In genomic region chr12:53184828-53185227, GRCh38 we compare ENCODE assay signal across 26 cellular contexts. TPM values are rescaled to one million over a fixed set of nuclear protein-coding genes. Genes with fewer than 3 reads are reported as not detected.
DNase-seq lines count a peak whose midpoint lies in the region; ATAC-seq, FAIRE-seq and TF ChIP-seq lines count a peak whose summit lies in the region.
"Had no signal": no experiment of that assay in that cellular context is flagged by ENCODE, and none has a peak within 500 bp of the region (broad histone marks: within the 10 kb centered on the region; RNA-seq: fewer than 3 reads in every experiment).

No MANE protein-coding gene starts in this region.

- H3K79me2 ChIP-seq in neural cell (replicated peaks; ENCODE audit: insufficient read depth, low read length), result peaks cover 33% of the 10 kb centered on the region

- H3K4me1 Mint-ChIP-seq in activated naive CD4-positive, alpha-beta T cell treated with anti-CD3 and anti-CD28 coated beads for 36 hours (ENCODE audit: low read depth), result peaks cover 45% of the 10 kb centered on the region

- peak overlapping the region; percentile 93 for H3K4me3 ChIP-seq in neural cell (ENCODE audit: low read length)
- H3K4me3 ChIP-seq: esophagus squamous epithelium, K562, lower lobe of right lung, psoas muscle, testis had no signal

- no peaks in the 10 kb centered on the region for H3K9me3 ChIP-seq in neural cell (ENCODE audit: low read length)
- H3K9me3 ChIP-seq: esophagus squamous epithelium, gastroesophageal sphincter, lower lobe of right lung, neutrophil, psoas muscle, testis had no signal

- peaks cover 41% of the 10 kb centered on the region for H3K36me3 Mint-ChIP-seq in activated naive CD4-positive, alpha-beta T cell treated with anti-CD3 and anti-CD28 coated beads for 36 hours (ENCODE audit: low read depth)
- peaks cover 32 to 33% of the 10 kb centered on the region in 2 donors for H3K36me3 Mint-ChIP-seq in activated naive CD4-positive, alpha-beta T cell treated with anti-CD3 and anti-CD28 coated beads, Interleukin-2, amount 50 U/mL, for 72 hours

- FAIRE-seq in GM12892 (lab: Jason Lieb, UNC), result no peak
- FAIRE-seq: K562, keratinocyte had no signal

- H2AFZ ChIP-seq in neural cell (ENCODE audit: low read depth, low read length), result no peak overlapping the region

- H3K27me3 ChIP-seq in neural cell (ENCODE audit: insufficient read depth, low read depth, low read length), result no peaks in the 10 kb centered on the region
- H3K27me3 ChIP-seq: esophagus squamous epithelium, gastroesophageal sphincter, neutrophil, testis had no signal

- H3K27ac ChIP-seq in neural cell (ENCODE audit: low read length), result no peak overlapping the region
- H3K27ac ChIP-seq: esophagus squamous epithelium, lower lobe of right lung, neutrophil, psoas muscle, testis had no signal

- no peak for DNase-seq in activated naive CD4-positive, alpha-beta T cell treated with anti-CD3 and anti-CD28 coated beads for 36 hours
- DNase-seq in activated naive CD4-positive, alpha-beta T cell (lab: John Stamatoyannopoulos, UW), result no peak
- DNase-seq in GM12892 (ENCODE audit: insufficient read length) (no peak), GM10266 (ENCODE audit: extremely low spot score) (no peak), epidermal melanocyte (ENCODE audit: insufficient read length, low spot score) (no peak)
- no peak for DNase-seq in activated naive CD4-positive, alpha-beta T cell treated with anti-CD3 and anti-CD28 coated beads, Interleukin-2, amount 50 U/mL, for 72 hours (ENCODE audit: low spot score in 2 of 2)
- DNase-seq: activated effector memory CD4-positive, alpha-beta T cell treated with Interleukin-2 at 50 U/mL for 16 hours; cerebellar nuclear complex; DMS79; esophagus squamous epithelium; lower lobe of right lung; MM.1S; NCI-H1436 treated with DMSO at 0.1 percent for 48 hours; NCI-H510A; NK-92 treated with Interleukin-12 subunit alpha and Interleukin-12 subunit beta, amount 100 ng/mL, for 24 hours; psoas muscle; T-helper 2 cell; testis had no signal

- H3K36me3 ChIP-seq in neural cell (ENCODE audit: insufficient read depth, low read length), result peaks cover 16% of the 10 kb centered on the region

- H3K27ac Mint-ChIP-seq in activated naive CD4-positive, alpha-beta T cell treated with anti-CD3 and anti-CD28 coated beads for 36 hours, result peak overlapping the region; percentile 50
- H3K27ac Mint-ChIP-seq in activated naive CD4-positive, alpha-beta T cell treated with anti-CD3 and anti-CD28 coated beads, Interleukin-2, amount 50 U/mL, for 72 hours, result peak overlapping the region; percentile 54 to 77

- TF ChIP-seq RAD21 in neural cell (conservative IDR thresholded peaks at IDR 0.05), result no peak

- no peaks in the 10 kb centered on the region for H3F3A ChIP-seq in neural cell (ENCODE audit: insufficient read depth, low read length, poor library complexity, severe bottlenecking)

- no peak for TF ChIP-seq EP300 in neural cell (conservative IDR thresholded peaks at IDR 0.05; ENCODE audit: poor library complexity, severe bottlenecking)

- CTCF ChIA-PET in activated naive CD4-positive, alpha-beta T cell treated with anti-CD3 and anti-CD28 coated beads for 36 hours (lab: Charles Lee), result interaction anchor here (0.6 to 3.2 kb wide), 8 partner anchors 10 to 324 kb away, joined by 3 to 13 read pairs (median 4); no protein-coding TSS in a partner anchor

- H3K9me3 Mint-ChIP-seq in activated naive CD4-positive, alpha-beta T cell treated with anti-CD3 and anti-CD28 coated beads for 36 hours, result no peaks in the 10 kb centered on the region
- no peaks in the 10 kb centered on the region for H3K9me3 Mint-ChIP-seq in activated naive CD4-positive, alpha-beta T cell treated with anti-CD3 and anti-CD28 coated beads, Interleukin-2, amount 50 U/mL, for 72 hours

- no peak overlapping the region for H3K4me3 Mint-ChIP-seq in activated naive CD4-positive, alpha-beta T cell treated with anti-CD3 and anti-CD28 coated beads for 36 hours

- H3K27me3 Mint-ChIP-seq in activated naive CD4-positive, alpha-beta T cell treated with anti-CD3 and anti-CD28 coated beads for 36 hours (ENCODE audit: low read depth), result no peaks in the 10 kb centered on the region

- no peaks in the 10 kb centered on the region for H3K9me2 ChIP-seq in neural cell (ENCODE audit: insufficient read depth, low read length)

- no peak for ATAC-seq in activated naive CD4-positive, alpha-beta T cell treated with anti-CD3 and anti-CD28 coated beads, Interleukin-2, amount 50 U/mL, for 72 hours
- no peak for ATAC-seq in GM21786 (IDR thresholded peaks at IDR 0.05; ENCODE audit: unreplicated experiment)
- ATAC-seq: gastroesophageal sphincter, HCT116, K562, lower lobe of right lung, Panc1, psoas muscle had no signal

- intact Hi-C loops in activated naive CD4-positive, alpha-beta T cell treated with anti-CD3 and anti-CD28 coated beads for 36 hours (cut with micrococcal nuclease), result loop anchor here (5.0 to 10.0 kb wide), 3 partner anchors 138 to 490 kb away; partner anchors contain the start of genes ATP5MC2 and PCBP2

- no peak overlapping the region for H3K9ac ChIP-seq in neural cell (ENCODE audit: low read length)

- TF ChIP-seq CTCF in neural cell (IDR thresholded peaks at IDR 0.05; ENCODE audit: poor library complexity, severe bottlenecking) (no peak), GM10266 (IDR thresholded peaks at IDR 0.05; ENCODE audit: control insufficient read depth, insufficient read depth, low read depth, missing control alignments) (no peak)

- no peak overlapping the region for H3K4me2 ChIP-seq in neural cell (ENCODE audit: low read length)

- 0 out of 2 replicates have a peak, but pooled peaks have one; percentile 3 for TF ChIP-seq POLR2A in GM12892 (IDR thresholded peaks at IDR 0.05; ENCODE audit: low read depth, low read length)

- no peaks in the 10 kb centered on the region for H4K20me1 ChIP-seq in neural cell (ENCODE audit: insufficient read depth)

TF ChIP-seq in neural cell, 6 proteins besides CTCF, POLR2A, EP300 and RAD21:
- no peak for TF ChIP-seq TAF1 (IDR thresholded peaks at IDR 0.05; ENCODE audit: low read depth)
- no peak for TF ChIP-seq MXI1 (conservative IDR thresholded peaks at IDR 0.05; ENCODE audit: poor library complexity, severe bottlenecking)
- no peak for TF ChIP-seq POLR2AphosphoS5 (IDR thresholded peaks at IDR 0.05)
- no peak for TF ChIP-seq SMC3 (conservative IDR thresholded peaks at IDR 0.05; ENCODE audit: poor library complexity)
- TF ChIP-seq REST (IDR thresholded peaks at IDR 0.05; ENCODE audit: borderline replicate concordance), result no peak
- TF ChIP-seq EZH2 (IDR thresholded peaks at IDR 0.05; ENCODE audit: borderline replicate concordance, insufficient read depth, low read length, poor library complexity, severe bottlenecking), result no peak

RNA-seq across cellular contexts. Expression of gene CSAD, which starts 4.1 kb away (rescaled TPM):
- total RNA-seq in activated naive CD4-positive, alpha-beta T cell treated with anti-CD3 and anti-CD28 coated beads for 36 hours, result 10 to 100 TPM; 31.5 to 32.3 TPM
- polyA plus RNA-seq in GM12892 (2012; ENCODE audit: missing spikeins), result 14.2 TPM
- total RNA-seq in activated naive CD4-positive, alpha-beta T cell treated with anti-CD3 and anti-CD28 coated beads, Interleukin-2, amount 50 U/mL, for 72 hours, result 10 to 100 TPM; 24.4 to 55.8 TPM
- polyA plus RNA-seq in neural cell, result 41.9 and 51.6 TPM in 2 replicates
- polyA minus RNA-seq in neural cell, result 9.5 and 15.3 TPM in 2 replicates

RNA-seq across cellular contexts. Expression of gene ZNF740, which starts 4.3 kb away (rescaled TPM):
- total RNA-seq in activated naive CD4-positive, alpha-beta T cell treated with anti-CD3 and anti-CD28 coated beads for 36 hours, result 10 to 100 TPM; 40.4 to 42.0 TPM
- polyA plus RNA-seq in GM12892 (2012; ENCODE audit: missing spikeins), result 13.7 TPM
- total RNA-seq in activated naive CD4-positive, alpha-beta T cell treated with anti-CD3 and anti-CD28 coated beads, Interleukin-2, amount 50 U/mL, for 72 hours, result 10 to 100 TPM; 36.8 to 43.2 TPM
- polyA plus RNA-seq in neural cell, result 24.3 and 25.9 TPM in 2 replicates
- 33.1 and 38.9 TPM in 2 replicates for polyA minus RNA-seq in neural cell

RNA-seq across cellular contexts. Expression of gene ITGB7, which starts 22.2 kb away (rescaled TPM):
- total RNA-seq in activated naive CD4-positive, alpha-beta T cell treated with anti-CD3 and anti-CD28 coated beads for 36 hours, result 10 to 100 TPM; 32.3 to 32.5 TPM
- 103 TPM for polyA plus RNA-seq in GM12892 (2012; ENCODE audit: missing spikeins)
- 10 to 100 TPM; 71.4 to 76.3 TPM for total RNA-seq in activated naive CD4-positive, alpha-beta T cell treated with anti-CD3 and anti-CD28 coated beads, Interleukin-2, amount 50 U/mL, for 72 hours
- polyA plus RNA-seq in neural cell, result 0.26 TPM in 1 of 2 replicates, not detected in the other
- polyA minus RNA-seq in neural cell, result not detected in 2 replicates

RNA-seq across cellular contexts. Expression of gene RARG, which starts 47.2 kb away (rescaled TPM):
- total RNA-seq in activated naive CD4-positive, alpha-beta T cell treated with anti-CD3 and anti-CD28 coated beads for 36 hours, result 1 to 10 TPM; 4.0 to 4.6 TPM
- polyA plus RNA-seq in GM12892 (2012; ENCODE audit: missing spikeins), result 1.9 TPM
- total RNA-seq in activated naive CD4-positive, alpha-beta T cell treated with anti-CD3 and anti-CD28 coated beads, Interleukin-2, amount 50 U/mL, for 72 hours, result 10 to 100 TPM; 15.5 to 23.5 TPM
- 0.61 and 1.0 TPM in 2 replicates for polyA plus RNA-seq in neural cell
- polyA minus RNA-seq in neural cell, result 0.49 and 0.81 TPM in 2 replicates
